In genomic region chr1:84401156-84401555, GRCh38 we compare ENCODE assay signal across 23 cellular contexts. TPM values are rescaled to one million over a fixed set of nuclear protein-coding genes. Genes with fewer than 3 reads are reported as not detected.
DNase-seq lines count a peak whose midpoint lies in the region; ATAC-seq and TF ChIP-seq lines count a peak whose summit lies in the region.
"Had no signal": no experiment of that assay in that cellular context is flagged by ENCODE, and none has a peak within 500 bp of the region (broad histone marks: within the 10 kb centered on the region; RNA-seq: fewer than 3 reads in every experiment).

No MANE protein-coding gene starts in this region.

- H3K4me1 ChIP-seq in A673 (ENCODE audit: insufficient read depth, low read length, poor library complexity, severe bottlenecking) (peaks cover 2% of the 10 kb centered on the region), HCT116 (ENCODE audit: control insufficient read depth in 1 of 2, insufficient read depth in 2 of 2, low read length in 2 of 2) (peaks cover 3 to 18% of the 10 kb centered on the region in 2 experiments), Panc1 (ENCODE audit: control insufficient read depth, insufficient read depth, low read length) (no peaks in the 10 kb centered on the region), neural progenitor cell (peaks cover 16% of the 10 kb centered on the region)
- H3K4me1 ChIP-seq: A549, BLaER1, Caco-2 had no signal

- H3K9me3 Mint-ChIP-seq in neural progenitor cell, result no peaks in the 10 kb centered on the region
- H3K9me3 Mint-ChIP-seq: CD8-positive, alpha-beta T cell; H9; HFFc6 had no signal

- in situ Hi-C loops in Panc1 (cut with HindIII; ENCODE audit: low pct_unique_long_range_greater_than_20kb, low sequenced_read_pairs), result no loop called here

- TF ChIP-seq RAD21 in HCT116 (IDR thresholded peaks at IDR 0.05; ENCODE audit: low read depth), result no peak

- H2AFZ ChIP-seq in HCT116 (ENCODE audit: low read depth, low read length, poor library complexity, severe bottlenecking) (no peak overlapping the region), neural progenitor cell (replicated peaks) (no peak overlapping the region)
- H2AFZ ChIP-seq: GM23248 had no signal

- no peak overlapping the region for H3K27ac ChIP-seq in A673 (ENCODE audit: low read depth, low read length, poor library complexity, severe bottlenecking)
- H3K27ac ChIP-seq in HCT116 (ENCODE audit: low read depth, low read length), result no peak overlapping the region
- H3K27ac ChIP-seq in Panc1 (ENCODE audit: low read length), result no peak overlapping the region
- no peak overlapping the region for H3K27ac ChIP-seq in neural progenitor cell
- H3K27ac ChIP-seq: A549, BLaER1, C4-2B, GM23248 had no signal

- H3K27ac Mint-ChIP-seq in neural progenitor cell, result no peak overlapping the region
- H3K27ac Mint-ChIP-seq: CD4-positive, CD25-positive, alpha-beta regulatory T cell; CD8-positive, alpha-beta T cell; HFFc6 had no signal

- H3K27me3 ChIP-seq in A673 (replicated peaks; ENCODE audit: insufficient read depth, low read depth, low read length, poor library complexity) (no peaks in the 10 kb centered on the region), HCT116 (ENCODE audit: insufficient read depth, low read length) (no peaks in the 10 kb centered on the region), Panc1 (ENCODE audit: control insufficient read depth, insufficient read depth, low read length) (no peaks in the 10 kb centered on the region), neural progenitor cell (no peaks in the 10 kb centered on the region)
- H3K27me3 ChIP-seq: BLaER1 had no signal

- BruUV-seq in A673 (replicated peaks; lab: Mats Ljungman, UMichigan) (no TSS peak), HCT116 (replicated peaks; lab: Mats Ljungman, UMichigan) (no TSS peak), Panc1 (replicated peaks; lab: Mats Ljungman, UMichigan) (no TSS peak)

- ATAC-seq in HCT116 (no peak), Panc1 (no peak), HG03175 (IDR thresholded peaks at IDR 0.05; ENCODE audit: unreplicated experiment) (no peak)
- ATAC-seq: A549; CD8-positive, alpha-beta T cell; GM12878 had no signal

- DNase-seq in A673 (ENCODE audit: low spot score) (peak; percentile 13), HCT116 (ENCODE audit: low read depth, low spot score) (no peak), Panc1 (ENCODE audit: low read depth, low spot score) (no peak), neural progenitor cell (ENCODE audit: low spot score) (peak; percentile 51), LoVo (ENCODE audit: low spot score) (no peak), amygdala (lab: John Stamatoyannopoulos, UW) (no peak)
- DNase-seq: 8988T; Caco-2; CD4-positive, CD25-positive, alpha-beta regulatory T cell; CD8-positive, alpha-beta T cell; DMS153; DMS79; EL; GDM1; GM23248; H9; HFFc6 had no signal

- intact Hi-C loops in A673 (cut with micrococcal nuclease; ENCODE audit: unreplicated experiment) (no loop called here), HCT116 (cut with micrococcal nuclease) (no loop called here), Panc1 (cut with micrococcal nuclease; ENCODE audit: unreplicated experiment) (no loop called here)

- TF ChIP-seq POLR2A in HCT116 (IDR thresholded peaks at IDR 0.05; ENCODE audit: borderline replicate concordance, extremely low read depth, insufficient read depth, insufficient read length), result no peak

- H3K4me3 Mint-ChIP-seq in neural progenitor cell, result no peak overlapping the region
- H3K4me3 Mint-ChIP-seq: CD4-positive, CD25-positive, alpha-beta regulatory T cell; CD8-positive, alpha-beta T cell; H9; HFFc6 had no signal

- H3K9me3 ChIP-seq in A673 (ENCODE audit: low read depth, low read length, poor library complexity, severe bottlenecking) (no peaks in the 10 kb centered on the region), HCT116 (ENCODE audit: control insufficient read depth in 1 of 2, insufficient read depth in 1 of 2, low read depth in 1 of 2, low read length in 2 of 2) (no peaks in the 10 kb centered on the region), Panc1 (ENCODE audit: control insufficient read depth, insufficient read depth, low read depth, low read length) (no peaks in the 10 kb centered on the region; the same call in 1 of the 2 replicates), neural progenitor cell (ENCODE audit: low read depth) (no peaks in the 10 kb centered on the region)
- H3K9me3 ChIP-seq: A549, BLaER1, Caco-2 had no signal

- no peaks in the 10 kb centered on the region for H3K9me2 ChIP-seq in HCT116 (ENCODE audit: insufficient read depth)

- H3K79me2 ChIP-seq in HCT116 (ENCODE audit: insufficient read depth, low read length), result no peaks in the 10 kb centered on the region
- no peaks in the 10 kb centered on the region for H3K79me2 ChIP-seq in neural progenitor cell (ENCODE audit: low read depth)

- no peaks in the 10 kb centered on the region for H3K36me3 Mint-ChIP-seq in neural progenitor cell
- H3K36me3 Mint-ChIP-seq: CD4-positive, CD25-positive, alpha-beta regulatory T cell; CD8-positive, alpha-beta T cell had no signal

- H3K4me1 Mint-ChIP-seq in neural progenitor cell, result peaks cover 3% of the 10 kb centered on the region
- H3K4me1 Mint-ChIP-seq: CD4-positive, CD25-positive, alpha-beta regulatory T cell had no signal

- H3K4me2 ChIP-seq in HCT116 (ENCODE audit: low read length) (no peak overlapping the region), neural progenitor cell (peak overlapping the region; percentile 54)
- H3K4me2 ChIP-seq: A549, BLaER1 had no signal

- CTCF ChIA-PET in A673 (lab: Charles Lee), result interaction anchor here (0.5 kb wide), 1 partner anchor 16 kb away, joined by 3 read pairs; no protein-coding TSS in a partner anchor
- CTCF ChIA-PET in HCT116 (lab: Charles Lee), result no interaction called here
- CTCF ChIA-PET in Panc1 (lab: Charles Lee), result no interaction called here

- TF ChIP-seq CTCF in A673 (conservative IDR thresholded peaks at IDR 0.05; ENCODE audit: low read depth, low read length) (no peak), HCT116 (IDR thresholded peaks at IDR 0.05 in 2 of 3, conservative IDR thresholded peaks at IDR 0.05 in 1 of 3; ENCODE audit: borderline replicate concordance in 1 of 3, insufficient read depth in 1 of 3, low read depth in 2 of 3, low read length in 2 of 3) (no peak), Panc1 (IDR thresholded peaks at IDR 0.05) (0 out of 2 replicates have a peak, but pooled peaks have one; percentile 6), neural progenitor cell (IDR thresholded peaks at IDR 0.05) (no peak)

- H4K20me1 ChIP-seq in HCT116 (ENCODE audit: insufficient read depth) (no peaks in the 10 kb centered on the region), neural progenitor cell (ENCODE audit: low read depth) (no peaks in the 10 kb centered on the region)
- H4K20me1 ChIP-seq: BLaER1 had no signal

- no peaks in the 10 kb centered on the region for H3F3A ChIP-seq in neural progenitor cell (ENCODE audit: low read depth)

- H3K4me3 ChIP-seq in A673 (ENCODE audit: low read depth, low read length, poor library complexity, severe bottlenecking) (no peak overlapping the region), HCT116 (replicated peaks in 1 of 2; ENCODE audit: low read depth in 1 of 2, low read length in 2 of 2) (no peak overlapping the region), Panc1 (ENCODE audit: low read depth in 2 of 2, low read length in 2 of 2) (no peak overlapping the region), neural progenitor cell (no peak overlapping the region)
- H3K4me3 ChIP-seq: A549, BLaER1, GM12878, GM23248 had no signal

- H3K36me3 ChIP-seq in A673 (ENCODE audit: insufficient read depth, low read length, poor library complexity, severe bottlenecking) (no peaks in the 10 kb centered on the region), HCT116 (ENCODE audit: control insufficient read depth in 1 of 2, insufficient read depth in 2 of 2, low read length in 2 of 2) (no peaks in the 10 kb centered on the region; a peak in 1 of 4 replicates), Panc1 (ENCODE audit: control insufficient read depth, insufficient read depth, low read length) (no peaks in the 10 kb centered on the region), neural progenitor cell (no peaks in the 10 kb centered on the region)
- H3K36me3 ChIP-seq: BLaER1 had no signal

- POLR2A ChIA-PET in A673 (lab: Charles Lee; ENCODE audit: low non-redundant PET), result no interaction called here
- POLR2A ChIA-PET in HCT116 (lab: Charles Lee), result interaction anchor here (0.7 to 1.2 kb wide), 2 partner anchors 10 to 30 kb away, joined by 3 read pairs; no protein-coding TSS in a partner anchor
- POLR2A ChIA-PET in Panc1 (lab: Charles Lee), result interaction anchor here (1.0 kb wide), 1 partner anchor 8 kb away, joined by 5 read pairs; no protein-coding TSS in a partner anchor

- no peaks in the 10 kb centered on the region for H3K27me3 Mint-ChIP-seq in neural progenitor cell (ENCODE audit: insufficient read depth, low read depth)

- H3K9ac ChIP-seq in HCT116 (ENCODE audit: low read length), result no peak overlapping the region
- no peak overlapping the region for H3K9ac ChIP-seq in neural progenitor cell
- H3K9ac ChIP-seq: BLaER1, GM23248 had no signal

- RAD21 ChIA-PET in HCT116 (lab: Charles Lee; ENCODE audit: low non-redundant PET in 1 of 2, low total read pairs in 2 of 2, uncharacterized antibody in 2 of 2, unreplicated experiment in 2 of 2), result no interaction called here

TF ChIP-seq in HCT116, 20 proteins besides CTCF, POLR2A, EP300 and RAD21 (continues in another document):
- TF ChIP-seq FOSL1 (IDR thresholded peaks at IDR 0.05; ENCODE audit: low read depth) (no peak), ZFX (IDR thresholded peaks at IDR 0.05) (0 out of 2 replicates have a peak, but pooled peaks have one; percentile 14)

RNA-seq across cellular contexts. Expression of gene DNASE2B, which starts 2.9 kb away (rescaled TPM):
- total RNA-seq in A673 (2021), result not detected in 2 replicates
- total RNA-seq in HCT116 (2021; ENCODE audit: unreplicated experiment), result 0.42 TPM
- polyA plus RNA-seq in HCT116 (2012), result 0.22 and 0.48 TPM in 2 replicates
- not detected for total RNA-seq in Panc1 (2021; ENCODE audit: unreplicated experiment)
- polyA plus RNA-seq in Panc1 (2012; ENCODE audit: insufficient read length), result not detected
- not detected in 2 replicates for total RNA-seq in neural progenitor cell (ENCODE audit: low replicate concordance)
- total RNA-seq: Caco-2; CD4-positive, CD25-positive, alpha-beta regulatory T cell; CD8-positive, alpha-beta T cell; GM12878; GM23248; H4; H9; HFFc6 had no signal
- polyA plus RNA-seq: A549; CD4-positive, CD25-positive, alpha-beta regulatory T cell; GM12878; GM23248 had no signal

Comparison
In these comparisons a context has a peak if more than half of its experiments do, and no peak if none do; other contexts are left out.
1. DNase-seq: peak in A673 (single experiment) and neural progenitor cell (single experiment); none in HCT116 (single experiment), Panc1 (single experiment), LoVo (single experiment) and amygdala (0 of 56).